ENCODE assay signal across 20 cellular contexts in genomic region chr12:501722-502447, GRCh38. TPM values are rescaled to one million over a fixed set of nuclear protein-coding genes. Genes with fewer than 3 reads are reported as not detected.
A peak's percentile ranks its signal among the peaks of the same experiment; 100 is the strongest.
DNase-seq lines count a peak whose midpoint lies in the region; ATAC-seq lines count a peak whose summit lies in the region.
"Had no signal": no experiment of that assay in that cellular context is flagged by ENCODE, and none has a peak within 500 bp of the region (broad histone marks: within the 10 kb centered on the region; RNA-seq: fewer than 3 reads in every experiment).

No MANE protein-coding gene starts in this region.

- ATAC-seq in Right ventricle myocardium inferior = no peak
- no peak for ATAC-seq in activated CD8-positive, alpha-beta T cell treated with anti-CD3 and anti-CD28 coated beads, Interleukin-2, amount 10 ng/mL, durations not matched to agents 7 days and 5 days

- no peaks in the 10 kb centered on the region for H3K27me3 ChIP-seq in SJCRH30
- H3K27me3 ChIP-seq: heart right ventricle had no signal

- peak; percentile 66 for DNase-seq in cardiac septum (ENCODE audit: low spot score)
- no peak for DNase-seq in Right ventricle myocardium inferior (ENCODE audit: missing footprints)
- DNase-seq in SJCRH30 = peak; percentile 98 to 99
- peak; percentile 77 for DNase-seq in mesenteric fat pad (ENCODE audit: low spot score)
- no peak for DNase-seq in activated CD4-positive, alpha-beta T cell treated with anti-CD3 and anti-CD28 coated beads, Interleukin-2, amount 50 U/mL, for 1 hour
- DNase-seq in activated CD8-positive, alpha-beta memory T cell treated with anti-CD3 and anti-CD28 coated beads, Interleukin-2, amount 50 U/mL, for 4 hours = no peak
- no peak for DNase-seq in posterior cingulate gyrus
- no peak for DNase-seq in activated CD8-positive, alpha-beta T cell treated with anti-CD3 and anti-CD28 coated beads, Interleukin-2, amount 10 ng/mL, durations not matched to agents 7 days and 5 days
- DNase-seq: activated naive CD4-positive, alpha-beta T cell treated with anti-CD3 and anti-CD28 coated beads, Interleukin-2, amount 50 U/mL, for 16 hours; brain microvascular endothelial cell; heart right ventricle; Karpas-422; kidney; NCI-H187; SHP77 treated with DMSO at 0.1 percent for 48 hours; stimulated activated CD4-positive, alpha-beta T cell treated with anti-CD3 and anti-CD28 coated beads, Interleukin-12 subunit alpha, Interleukin-12 subunit beta, amount 100 ng/mL, for 4 hours; T-helper 2 cell had no signal

- POLR2A ChIA-PET in activated CD8-positive, alpha-beta T cell treated with anti-CD3 and anti-CD28 coated beads, Interleukin-2, amount 10 ng/mL, durations not matched to agents 7 days and 5 days (lab: Charles Lee) = no interaction called here

- H3K27ac ChIP-seq in SJCRH30 = peak overlapping the region; percentile 94
- H3K27ac ChIP-seq: brain microvascular endothelial cell, HL-60, parathyroid adenoma had no signal

- no peak overlapping the region for H3K27ac Mint-ChIP-seq in activated CD8-positive, alpha-beta T cell treated with anti-CD3 and anti-CD28 coated beads, Interleukin-2, amount 10 ng/mL, durations not matched to agents 7 days and 5 days
- H3K27ac Mint-ChIP-seq: stimulated activated naive CD8-positive, alpha-beta T cell treated with anti-CD3 and anti-CD28 coated beads, Interleukin-15, Interleukin-2, amounts not matched to agents 100 ng/mL and 50 ng/mL, for 24 hours had no signal

- H3K4me3 ChIP-seq in SJCRH30 = peak overlapping the region; percentile 5; the same call in 1 of the 2 replicates
- H3K4me3 ChIP-seq: heart right ventricle had no signal

- no peaks in the 10 kb centered on the region for H3K36me3 Mint-ChIP-seq in activated CD8-positive, alpha-beta T cell treated with anti-CD3 and anti-CD28 coated beads, Interleukin-2, amount 10 ng/mL, durations not matched to agents 7 days and 5 days (ENCODE audit: low read depth)

- no peaks in the 10 kb centered on the region for H3K36me3 ChIP-seq in SJCRH30
- H3K36me3 ChIP-seq: brain microvascular endothelial cell, heart right ventricle had no signal

- CTCF ChIA-PET in activated CD8-positive, alpha-beta T cell treated with anti-CD3 and anti-CD28 coated beads, Interleukin-2, amount 10 ng/mL, durations not matched to agents 7 days and 5 days (lab: Charles Lee) = no interaction called here

- H3K9me3 Mint-ChIP-seq in activated CD8-positive, alpha-beta T cell treated with anti-CD3 and anti-CD28 coated beads, Interleukin-2, amount 10 ng/mL, durations not matched to agents 7 days and 5 days (ENCODE audit: insufficient read depth) = no peaks in the 10 kb centered on the region
- H3K9me3 Mint-ChIP-seq: stimulated activated naive CD8-positive, alpha-beta T cell treated with anti-CD3 and anti-CD28 coated beads, Interleukin-15, Interleukin-2, amounts not matched to agents 100 ng/mL and 50 ng/mL, for 24 hours had no signal

- H3K4me3 Mint-ChIP-seq in activated CD8-positive, alpha-beta T cell treated with anti-CD3 and anti-CD28 coated beads, Interleukin-2, amount 10 ng/mL, durations not matched to agents 7 days and 5 days = no peak overlapping the region
- H3K4me3 Mint-ChIP-seq: stimulated activated naive CD8-positive, alpha-beta T cell treated with anti-CD3 and anti-CD28 coated beads, Interleukin-15, Interleukin-2, amounts not matched to agents 100 ng/mL and 50 ng/mL, for 24 hours had no signal

- H3K4me1 Mint-ChIP-seq in activated CD8-positive, alpha-beta T cell treated with anti-CD3 and anti-CD28 coated beads, Interleukin-2, amount 10 ng/mL, durations not matched to agents 7 days and 5 days (ENCODE audit: low read depth) = peaks cover 3% of the 10 kb centered on the region

- peaks cover 11% of the 10 kb centered on the region for H3K27me3 Mint-ChIP-seq in activated CD8-positive, alpha-beta T cell treated with anti-CD3 and anti-CD28 coated beads, Interleukin-2, amount 10 ng/mL, durations not matched to agents 7 days and 5 days (ENCODE audit: low read depth)
- H3K27me3 Mint-ChIP-seq: stimulated activated naive CD8-positive, alpha-beta T cell treated with anti-CD3 and anti-CD28 coated beads, Interleukin-15, Interleukin-2, amounts not matched to agents 100 ng/mL and 50 ng/mL, for 24 hours had no signal

- intact Hi-C loops in cardiac septum (cut with DNase I) (loop anchor here (2.0 to 5.0 kb wide), 2 partner anchors 45 to 49 kb away; no protein-coding TSS in a partner anchor), Right ventricle myocardium inferior (cut with DNase I) (loop anchor here (2.0 to 5.0 kb wide), 2 partner anchors 45 kb away; partner anchors contain the start of gene B4GALNT3), posterior cingulate gyrus (cut with DNase I) (no loop called here)

- H3K4me1 ChIP-seq in SJCRH30 = peaks cover 28% of the 10 kb centered on the region

- no peaks in the 10 kb centered on the region for H3K9me3 ChIP-seq in SJCRH30 (replicated peaks)
- H3K9me3 ChIP-seq: heart right ventricle had no signal

RNA-seq across cellular contexts. Expression of gene B4GALNT3, which starts 42.1 kb away (rescaled TPM):
- total RNA-seq in cardiac septum = 65.3 TPM
- total RNA-seq in Right ventricle myocardium inferior = 36.6 TPM
- total RNA-seq in SJCRH30 (2014; rRNA removed; shearing (Covaris generic)) = 29.5 and 33.0 TPM in 2 replicates
- total RNA-seq in mesenteric fat pad = 0.61 TPM
- 10 to 100 TPM; 10.9 to 11.1 TPM for total RNA-seq in activated CD8-positive, alpha-beta T cell treated with anti-CD3 and anti-CD28 coated beads, Interleukin-2, amount 10 ng/mL, durations not matched to agents 7 days and 5 days

Comparison
In these comparisons a context has a peak if more than half of its experiments do, and no peak if none do; other contexts are left out.
1. DNase-seq: peak in cardiac septum (single experiment), SJCRH30 (2 of 2) and mesenteric fat pad (single experiment); none in Right ventricle myocardium inferior (single experiment), activated CD4-positive, alpha-beta T cell treated with anti-CD3 and anti-CD28 coated beads, Interleukin-2, amount 50 U/mL, for 1 hour (single experiment), activated CD8-positive, alpha-beta memory T cell treated with anti-CD3 and anti-CD28 coated beads, Interleukin-2, amount 50 U/mL, for 4 hours (single experiment), posterior cingulate gyrus (0 of 10) and activated CD8-positive, alpha-beta T cell treated with anti-CD3 and anti-CD28 coated beads, Interleukin-2, amount 10 ng/mL, durations not matched to agents 7 days and 5 days (single experiment).